In the genomic region with DNA sequence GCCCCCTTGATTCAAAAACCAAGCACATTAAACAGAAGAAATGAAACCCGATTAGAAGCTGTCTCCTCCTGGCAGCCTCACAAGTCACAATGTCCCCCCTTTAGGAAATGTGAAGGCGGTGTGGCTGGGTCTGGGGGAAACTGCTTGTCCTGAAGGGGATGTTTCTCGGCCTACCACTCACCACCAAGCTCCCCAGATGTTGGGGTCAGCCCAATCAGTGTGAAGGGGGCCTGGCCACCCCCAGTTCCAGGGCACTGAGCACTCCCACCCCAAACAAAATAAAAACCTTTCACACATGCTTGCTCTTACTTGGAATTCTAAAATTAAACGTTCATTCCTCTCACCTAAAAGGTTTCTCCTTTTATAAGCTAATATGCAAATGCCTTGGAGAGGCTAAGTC, we compare ENCODE assay signal across 1 cellular context.
TF ChIP-seq lines count a peak whose summit lies in the region.

No MANE protein-coding gene starts in this region.

TF ChIP-seq in GM12878, 131 proteins besides CTCF, POLR2A, EP300 and RAD21:
- TF ChIP-seq YY1 (IDR thresholded peaks at IDR 0.05; ENCODE audit: low read depth, low read length) (no peak), SIN3A (IDR thresholded peaks at IDR 0.05; ENCODE audit: low read depth, low read length) (no peak), TCF7 (IDR thresholded peaks at IDR 0.05; ENCODE audit: borderline replicate concordance) (no peak), HDGF (IDR thresholded peaks at IDR 0.05) (no peak), TBL1XR1 (IDR thresholded peaks at IDR 0.05; ENCODE audit: low read depth, low read length) (no peak), NBN (IDR thresholded peaks at IDR 0.05) (no peak), CREM (IDR thresholded peaks at IDR 0.05; ENCODE audit: low read depth) (no peak), HCFC1 (IDR thresholded peaks at IDR 0.05; ENCODE audit: low read length) (no peak)
- TF ChIP-seq, protein P1, sequence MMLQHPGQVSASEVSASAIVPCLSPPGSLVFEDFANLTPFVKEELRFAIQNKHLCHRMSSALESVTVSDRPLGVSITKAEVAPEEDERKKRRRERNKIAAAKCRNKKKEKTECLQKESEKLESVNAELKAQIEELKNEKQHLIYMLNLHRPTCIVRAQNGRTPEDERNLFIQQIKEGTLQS (IDR thresholded peaks at IDR 0.05; ENCODE audit: borderline replicate concordance, extremely low read depth, low read depth, low read length) = no peak
